In genomic region chr5:177553671-177554429, GRCh38 we compare ENCODE assay signal across 8 cellular contexts. TPM values are rescaled to one million over a fixed set of nuclear protein-coding genes. Genes with fewer than 3 reads are reported as not detected.
A peak's percentile ranks its signal among the peaks of the same experiment; 100 is the strongest.
DNase-seq lines count a peak whose midpoint lies in the region; ATAC-seq, FAIRE-seq and TF ChIP-seq lines count a peak whose summit lies in the region.

No MANE protein-coding gene starts in this region.

- H3K36me3 ChIP-seq in H1 (ENCODE audit: control insufficient read depth in 2 of 4, insufficient read depth in 4 of 4, low read length in 3 of 4) (peaks cover 0 to 20% (median 6%) of the 10 kb centered on the region in 4 experiments; a peak in 3 of 8 replicates), mucosa of descending colon (ENCODE audit: low read depth) (no peaks in the 10 kb centered on the region)

- no peak overlapping the region for H2BK15ac ChIP-seq in H1 (ENCODE audit: low read length)

- H3K56ac ChIP-seq in H1 (replicated peaks; ENCODE audit: insufficient read length, low read depth, low read length) = no peak overlapping the region

- peak overlapping the region; percentile 37; the same call in 1 of the 2 replicates for H2BK5ac ChIP-seq in H1 (ENCODE audit: low read depth, low read length)

- no peaks in the 10 kb centered on the region for H3K9me3 Mint-ChIP-seq in CD4-positive, alpha-beta T cell
- no peaks in the 10 kb centered on the region for H3K9me3 Mint-ChIP-seq in activated CD4-positive, alpha-beta T cell treated with anti-CD3 and anti-CD28 coated beads, Interleukin-2, amount 10 ng/mL, durations not matched to agents 7 days and 5 days
- H3K9me3 Mint-ChIP-seq in stimulated activated memory B cell treated with anti-CD40 and anti-IgM and Interleukin-4, amounts not matched to agents 10 μg/mL and 1 μg/mL and 100 μg/mL, for 72 hours = no peaks in the 10 kb centered on the region

- no peak for TF ChIP-seq POLR2A in H1 (IDR thresholded peaks at IDR 0.05; ENCODE audit: control extremely low read depth in 1 of 2, low read depth in 2 of 2, low read length in 2 of 2)

- H2BK12ac ChIP-seq in H1 (ENCODE audit: low read depth, low read length) = no peak overlapping the region

- no peak overlapping the region for H3K14ac ChIP-seq in H1 (ENCODE audit: insufficient read length)

- H2BK20ac ChIP-seq in H1 (ENCODE audit: low read length) = no peak overlapping the region

- ATAC-seq in CD4-positive, alpha-beta T cell (ENCODE audit: poor library complexity) = peak; percentile 32
- ATAC-seq in GM19455 (IDR thresholded peaks at IDR 0.05; ENCODE audit: unreplicated experiment) (peak; percentile 41), HG03520 (IDR thresholded peaks at IDR 0.05; ENCODE audit: unreplicated experiment) (peak; percentile 45), mucosa of descending colon (peak; percentile 66)
- ATAC-seq in stimulated activated memory B cell treated with anti-CD40 and anti-IgM and Interleukin-4, amounts not matched to agents 10 μg/mL and 1 μg/mL and 100 μg/mL, for 72 hours = peak; percentile 78

- peaks cover 46% of the 10 kb centered on the region for H3K4me1 Mint-ChIP-seq in CD4-positive, alpha-beta T cell (ENCODE audit: low read depth)
- peaks cover 50% of the 10 kb centered on the region for H3K4me1 Mint-ChIP-seq in activated CD4-positive, alpha-beta T cell treated with anti-CD3 and anti-CD28 coated beads, Interleukin-2, amount 10 ng/mL, durations not matched to agents 7 days and 5 days
- peaks cover 39% of the 10 kb centered on the region for H3K4me1 Mint-ChIP-seq in stimulated activated memory B cell treated with anti-CD40 and anti-IgM and Interleukin-4, amounts not matched to agents 10 μg/mL and 1 μg/mL and 100 μg/mL, for 72 hours

- H3K27ac ChIP-seq in CD4-positive, alpha-beta T cell (ENCODE audit: low read depth, low read length) = no peak overlapping the region
- peak overlapping the region; percentile 29; the same call in 1 of the 2 replicates for H3K27ac ChIP-seq in H1 (ENCODE audit: low read depth, low read length)

- H4K8ac ChIP-seq in H1 (ENCODE audit: extremely low read depth, insufficient read depth, low read length) = peak overlapping the region; percentile 84; the same call in 1 of the 2 replicates

- peaks cover 25% of the 10 kb centered on the region for H3K36me3 Mint-ChIP-seq in CD4-positive, alpha-beta T cell (ENCODE audit: low read depth)
- H3K36me3 Mint-ChIP-seq in activated CD4-positive, alpha-beta T cell treated with anti-CD3 and anti-CD28 coated beads, Interleukin-2, amount 10 ng/mL, durations not matched to agents 7 days and 5 days (ENCODE audit: low read depth) = peaks cover 24% of the 10 kb centered on the region
- peaks cover 7% of the 10 kb centered on the region for H3K36me3 Mint-ChIP-seq in stimulated activated memory B cell treated with anti-CD40 and anti-IgM and Interleukin-4, amounts not matched to agents 10 μg/mL and 1 μg/mL and 100 μg/mL, for 72 hours

- no peak overlapping the region for H2AK5ac ChIP-seq in H1 (ENCODE audit: low read depth, low read length)

- DNase-seq in CD4-positive, alpha-beta T cell = peak; percentile 7 to 58 (median 32)
- DNase-seq in activated CD4-positive, alpha-beta T cell treated with anti-CD3 and anti-CD28 coated beads, Interleukin-2, amount 10 ng/mL, durations not matched to agents 7 days and 5 days = peak; percentile 31
- DNase-seq in H1 (ENCODE audit: low read depth in 1 of 2, low spot score in 2 of 2) (peak in 1 of 2 experiments; percentile 63), mucosa of descending colon (peak; percentile 53 to 77 (median 76)), NCI-H2029 treated with DMSO at 0.1 percent for 48 hours (lab: John Stamatoyannopoulos, UW) (no peak)

- peak overlapping the region; percentile 29; the same call in 1 of the 2 replicates for H3K18ac ChIP-seq in H1 (ENCODE audit: extremely low read depth, low read length)

- H3K23me2 ChIP-seq in H1 (ENCODE audit: low read depth, low read length) = peaks cover 6% of the 10 kb centered on the region

- no peak overlapping the region for H2BK120ac ChIP-seq in H1 (replicated peaks; ENCODE audit: low read depth, low read length)

- WGBS in H1 (ENCODE audit: extremely low coverage in 1 of 2, insufficient coverage in 1 of 2, insufficient read length in 1 of 2, insufficient replicate concordance in 2 of 2, low coverage in 1 of 2, low lambda C conversion rate in 2 of 2, missing lambda C conversion rate in 1 of 2), 2 experiments = 4% methylated on average over 44 of the region's 72 CpGs; no CpG with 5 or more reads in 1 of the 2 experiments

- no peaks in the 10 kb centered on the region for H3K27me3 Mint-ChIP-seq in CD4-positive, alpha-beta T cell
- no peaks in the 10 kb centered on the region for H3K27me3 Mint-ChIP-seq in activated CD4-positive, alpha-beta T cell treated with anti-CD3 and anti-CD28 coated beads, Interleukin-2, amount 10 ng/mL, durations not matched to agents 7 days and 5 days
- no peaks in the 10 kb centered on the region for H3K27me3 Mint-ChIP-seq in stimulated activated memory B cell treated with anti-CD40 and anti-IgM and Interleukin-4, amounts not matched to agents 10 μg/mL and 1 μg/mL and 100 μg/mL, for 72 hours

- H3K4me1 ChIP-seq in H1 (replicated peaks in 1 of 4; ENCODE audit: control insufficient read depth in 3 of 4, insufficient read depth in 4 of 4, low read length in 3 of 4) (peaks cover 5 to 9% (median 7%) of the 10 kb centered on the region in 4 experiments), mucosa of descending colon (ENCODE audit: low read depth) (peaks cover 8% of the 10 kb centered on the region)

- no peak for FAIRE-seq in H1 (lab: Jason Lieb, UNC)

- CTCF ChIA-PET in CD4-positive, alpha-beta T cell (lab: Charles Lee) = no interaction called here
- CTCF ChIA-PET in activated CD4-positive, alpha-beta T cell treated with anti-CD3 and anti-CD28 coated beads, Interleukin-2, amount 10 ng/mL, durations not matched to agents 7 days and 5 days (lab: Charles Lee) = no interaction called here
- CTCF ChIA-PET in H1 (lab: Charles Lee; ENCODE audit: partially characterized antibody) = interaction anchor here (1.2 kb wide), 1 partner anchor 38 kb away, joined by 3 read pairs; no protein-coding TSS in a partner anchor

- H4K91ac ChIP-seq in H1 (replicated peaks; ENCODE audit: insufficient read length, low read length) = no peak overlapping the region

- no peak overlapping the region for H2AFZ ChIP-seq in H1 (ENCODE audit: low read length)

- H3K4ac ChIP-seq in H1 (replicated peaks; ENCODE audit: insufficient read length, low read depth, low read length) = no peak overlapping the region

- no peak for TF ChIP-seq RAD21 in H1 (IDR thresholded peaks at IDR 0.05 in 1 of 2, conservative IDR thresholded peaks at IDR 0.05 in 1 of 2; ENCODE audit: low read depth in 2 of 2, low read length in 2 of 2)

- intact Hi-C loops in CD4-positive, alpha-beta T cell (cut with DNase I, micrococcal nuclease) = loop anchor here in 1 of 2 experiments (2.0 to 5.0 kb wide), 4 partner anchors 37 to 648 kb away; partner anchors contain the start of genes B4GALT7, DDX41 and HNRNPAB
- intact Hi-C loops in mucosa of descending colon (cut with DNase I, micrococcal nuclease) = no loop called here

- peaks cover 3 to 47% of the 10 kb centered on the region in 2 experiments; a peak in 2 of 4 replicates for H3K79me2 ChIP-seq in H1 (ENCODE audit: control insufficient read depth in 1 of 2, insufficient read depth in 2 of 2, low read length in 2 of 2)

- peaks cover 8 to 18% of the 10 kb centered on the region in 2 experiments for H4K20me1 ChIP-seq in H1 (replicated peaks in 1 of 2; ENCODE audit: control insufficient read depth in 1 of 2, insufficient read depth in 2 of 2, low read length in 2 of 2)

- H3K4me3 ChIP-seq in H1 (ENCODE audit: extremely low read depth in 1 of 4, insufficient read depth in 2 of 4, low read depth in 3 of 4, low read length in 4 of 4) (peak overlapping the region; percentile 68 to 86 (median 82)), mucosa of descending colon (peak overlapping the region; percentile 86)

- TF ChIP-seq CTCF in CD4-positive, alpha-beta T cell (IDR thresholded peaks at IDR 0.05) = no peak
- TF ChIP-seq CTCF in H1 (IDR thresholded peaks at IDR 0.05; ENCODE audit: control extremely low read depth in 1 of 3, insufficient read depth in 1 of 3, low read depth in 1 of 3, low read length in 3 of 3) (no peak), mucosa of descending colon (IDR thresholded peaks at IDR 0.05) (no peak)

- peak overlapping the region; percentile 35 for H4K5ac ChIP-seq in H1 (ENCODE audit: insufficient read length, low read depth, low read length)

- POLR2A ChIA-PET in CD4-positive, alpha-beta T cell (lab: Charles Lee) = no interaction called here
- POLR2A ChIA-PET in activated CD4-positive, alpha-beta T cell treated with anti-CD3 and anti-CD28 coated beads, Interleukin-2, amount 10 ng/mL, durations not matched to agents 7 days and 5 days (lab: Charles Lee) = no interaction called here
- POLR2A ChIA-PET in H1 (lab: Charles Lee; ENCODE audit: partially characterized antibody) = interaction anchor here (0.6 to 2.6 kb wide), 9 partner anchors 9 to 252 kb away, joined by 3 to 10 read pairs (median 3); partner anchors contain the start of genes B4GALT7, DDX41 and DOK3

- no peaks in the 10 kb centered on the region for H3K27me3 ChIP-seq in CD4-positive, alpha-beta T cell (ENCODE audit: control insufficient read depth, insufficient read depth, low read length)
- no peaks in the 10 kb centered on the region for H3K27me3 ChIP-seq in H1 (replicated peaks in 1 of 4; ENCODE audit: control insufficient read depth in 3 of 4, extremely low read depth in 1 of 4, insufficient read depth in 3 of 4, low read length in 3 of 4)

- peaks cover 7% of the 10 kb centered on the region for H3K79me1 ChIP-seq in H1 (ENCODE audit: low read depth, low read length)

- no peak overlapping the region for H3K23ac ChIP-seq in H1 (ENCODE audit: insufficient read length)

- peak overlapping the region; percentile 86 for H3K4me3 Mint-ChIP-seq in CD4-positive, alpha-beta T cell
- peak overlapping the region; percentile 75 for H3K4me3 Mint-ChIP-seq in activated CD4-positive, alpha-beta T cell treated with anti-CD3 and anti-CD28 coated beads, Interleukin-2, amount 10 ng/mL, durations not matched to agents 7 days and 5 days
- peak overlapping the region; percentile 77 for H3K4me3 Mint-ChIP-seq in stimulated activated memory B cell treated with anti-CD40 and anti-IgM and Interleukin-4, amounts not matched to agents 10 μg/mL and 1 μg/mL and 100 μg/mL, for 72 hours

- H3K4me2 ChIP-seq in H1 (ENCODE audit: insufficient read depth in 1 of 2, low read depth in 2 of 2, low read length in 2 of 2) = peak overlapping the region; percentile 68 to 82

- peak overlapping the region; percentile 71 for H3K27ac Mint-ChIP-seq in CD4-positive, alpha-beta T cell
- H3K27ac Mint-ChIP-seq in activated CD4-positive, alpha-beta T cell treated with anti-CD3 and anti-CD28 coated beads, Interleukin-2, amount 10 ng/mL, durations not matched to agents 7 days and 5 days = peak overlapping the region; percentile 13
- peak overlapping the region; percentile 84 for H3K27ac Mint-ChIP-seq in stimulated activated memory B cell treated with anti-CD40 and anti-IgM and Interleukin-4, amounts not matched to agents 10 μg/mL and 1 μg/mL and 100 μg/mL, for 72 hours

- H3K9me3 ChIP-seq in CD4-positive, alpha-beta T cell (ENCODE audit: control insufficient read depth, low read length) = no peaks in the 10 kb centered on the region
- H3K9me3 ChIP-seq in H1 (ENCODE audit: insufficient read depth in 2 of 2, low read depth in 1 of 2, low read length in 1 of 2) (no peaks in the 10 kb centered on the region), mucosa of descending colon (no peaks in the 10 kb centered on the region)

- no peak for TF ChIP-seq EP300 in H1 (IDR thresholded peaks at IDR 0.05; ENCODE audit: borderline replicate concordance in 1 of 2, low read depth in 2 of 2, low read length in 2 of 2)

- peak overlapping the region; percentile 69 to 95 (median 82) for H3K9ac ChIP-seq in H1 (replicated peaks in 1 of 4; ENCODE audit: extremely low read depth in 1 of 4, low read depth in 3 of 4, low read length in 3 of 4)

RNA-seq across cellular contexts. Expression of gene FAM193B, which starts 0.5 kb away (rescaled TPM):
- total RNA-seq in CD4-positive, alpha-beta T cell = 100 to 1,000 TPM; 150 to 155 TPM
- total RNA-seq in activated CD4-positive, alpha-beta T cell treated with anti-CD3 and anti-CD28 coated beads, Interleukin-2, amount 10 ng/mL, durations not matched to agents 7 days and 5 days = 100 to 1,000 TPM; 102 to 120 TPM
- 69.8 and 75.2 TPM in 2 replicates for total RNA-seq in H1 (2021; fragmentation: NEBNext Ultra II Directional; extraction: Animal tissue kit (Norgen Biotek cat#: 25700))
- polyA plus RNA-seq in H1 (2011; rRNA removed) = 49.9 and 91.8 TPM in 2 replicates
- 70.5 TPM for polyA plus RNA-seq in H1 (2011; cell fraction: cytosol; rRNA removed)
- polyA plus RNA-seq in H1 (2011; cell fraction: nucleus; rRNA removed) = 384 TPM
- polyA plus RNA-seq in H1 (2012, experiment 1 of 2) = 57.7 to 86.6 TPM (median 81.0 TPM) in 4 replicates
- polyA plus RNA-seq in H1 (2012, experiment 2 of 2) = 67.9 TPM
- polyA plus RNA-seq in H1 (2013, experiment 1 of 2) = 59.7 TPM
- 54.0 TPM for polyA plus RNA-seq in H1 (2013, experiment 2 of 2)
- 23.4 and 37.6 TPM in 2 replicates for polyA minus RNA-seq in H1 (2011; rRNA and poly(A)+ RNA removed)
- 34.4 TPM for polyA minus RNA-seq in H1 (2011; cell fraction: cytosol; rRNA and poly(A)+ RNA removed)
- polyA minus RNA-seq in H1 (2011; cell fraction: nucleus; rRNA and poly(A)+ RNA removed) = 53.4 TPM
- total RNA-seq in mucosa of descending colon = 10 to 100 TPM; 57.7 to 83.9 (median 75.2) TPM

RNA-seq across cellular contexts. Expression of gene DDX41, which starts 37.1 kb away (rescaled TPM):
- total RNA-seq in CD4-positive, alpha-beta T cell = 10 to 100 TPM; 49.6 to 49.7 TPM
- 100 to 1,000 TPM; 106 to 118 TPM for total RNA-seq in activated CD4-positive, alpha-beta T cell treated with anti-CD3 and anti-CD28 coated beads, Interleukin-2, amount 10 ng/mL, durations not matched to agents 7 days and 5 days
- 101 and 102 TPM in 2 replicates for total RNA-seq in H1 (2021; fragmentation: NEBNext Ultra II Directional; extraction: Animal tissue kit (Norgen Biotek cat#: 25700))
- polyA plus RNA-seq in H1 (2011; rRNA removed) = 135 and 187 TPM in 2 replicates
- 198 TPM for polyA plus RNA-seq in H1 (2011; cell fraction: cytosol; rRNA removed)
- 361 TPM for polyA plus RNA-seq in H1 (2011; cell fraction: nucleus; rRNA removed)
- polyA plus RNA-seq in H1 (2012, experiment 1 of 2) = 72.1 to 148 TPM (median 142 TPM) in 4 replicates
- 81.7 TPM for polyA plus RNA-seq in H1 (2012, experiment 2 of 2)
- polyA plus RNA-seq in H1 (2013, experiment 1 of 2) = 72.4 TPM
- polyA plus RNA-seq in H1 (2013, experiment 2 of 2) = 70.9 TPM
- polyA minus RNA-seq in H1 (2011; rRNA and poly(A)+ RNA removed) = 105 and 106 TPM in 2 replicates
- 142 TPM for polyA minus RNA-seq in H1 (2011; cell fraction: cytosol; rRNA and poly(A)+ RNA removed)
- polyA minus RNA-seq in H1 (2011; cell fraction: nucleus; rRNA and poly(A)+ RNA removed) = 80.9 TPM
- total RNA-seq in mucosa of descending colon = 10 to 100 TPM; 65.3 to 79.2 (median 79.0) TPM

RNA-seq across cellular contexts. Expression of gene TMED9, which starts 38.2 kb away (rescaled TPM):
- total RNA-seq in CD4-positive, alpha-beta T cell = 10 to 100 TPM; 42.7 to 47.8 TPM
- 100 to 1,000 TPM in 1 of 2 experiments, 10 to 100 TPM in 1; 94.0 to 105 TPM for total RNA-seq in activated CD4-positive, alpha-beta T cell treated with anti-CD3 and anti-CD28 coated beads, Interleukin-2, amount 10 ng/mL, durations not matched to agents 7 days and 5 days
- 156 and 160 TPM in 2 replicates for total RNA-seq in H1 (2021; fragmentation: NEBNext Ultra II Directional; extraction: Animal tissue kit (Norgen Biotek cat#: 25700))
- polyA plus RNA-seq in H1 (2011; rRNA removed) = 130 and 141 TPM in 2 replicates
- 185 TPM for polyA plus RNA-seq in H1 (2011; cell fraction: cytosol; rRNA removed)
- 119 TPM for polyA plus RNA-seq in H1 (2011; cell fraction: nucleus; rRNA removed)
- 124 to 218 TPM (median 205 TPM) in 4 replicates for polyA plus RNA-seq in H1 (2012, experiment 1 of 2)
- 162 TPM for polyA plus RNA-seq in H1 (2012, experiment 2 of 2)
- polyA plus RNA-seq in H1 (2013, experiment 1 of 2) = 141 TPM
- 178 TPM for polyA plus RNA-seq in H1 (2013, experiment 2 of 2)
- polyA minus RNA-seq in H1 (2011; rRNA and poly(A)+ RNA removed) = 187 and 190 TPM in 2 replicates
- 74.6 TPM for polyA minus RNA-seq in H1 (2011; cell fraction: cytosol; rRNA and poly(A)+ RNA removed)
- polyA minus RNA-seq in H1 (2011; cell fraction: nucleus; rRNA and poly(A)+ RNA removed) = 46.5 TPM
- 100 to 1,000 TPM; 105 to 195 (median 126) TPM for total RNA-seq in mucosa of descending colon

RNA-seq across cellular contexts. Expression of gene DOK3, which starts 44.2 kb away (rescaled TPM):
- 1 to 10 TPM; 1.3 to 1.4 TPM for total RNA-seq in CD4-positive, alpha-beta T cell
- 1 to 10 TPM; 2.9 to 3.9 TPM for total RNA-seq in activated CD4-positive, alpha-beta T cell treated with anti-CD3 and anti-CD28 coated beads, Interleukin-2, amount 10 ng/mL, durations not matched to agents 7 days and 5 days
- 6.4 and 8.6 TPM in 2 replicates for total RNA-seq in H1 (2021; fragmentation: NEBNext Ultra II Directional; extraction: Animal tissue kit (Norgen Biotek cat#: 25700))
- 4.2 and 6.3 TPM in 2 replicates for polyA plus RNA-seq in H1 (2011; rRNA removed)
- polyA plus RNA-seq in H1 (2011; cell fraction: cytosol; rRNA removed) = 4.7 TPM
- polyA plus RNA-seq in H1 (2011; cell fraction: nucleus; rRNA removed) = 28.3 TPM
- 5.7 to 10.5 TPM (median 6.6 TPM) in 4 replicates for polyA plus RNA-seq in H1 (2012, experiment 1 of 2)
- 3.0 TPM for polyA plus RNA-seq in H1 (2012, experiment 2 of 2)
- 5.7 TPM for polyA plus RNA-seq in H1 (2013, experiment 1 of 2)
- 5.5 TPM for polyA plus RNA-seq in H1 (2013, experiment 2 of 2)
- 1.3 and 3.3 TPM in 2 replicates for polyA minus RNA-seq in H1 (2011; rRNA and poly(A)+ RNA removed)
- 0.73 TPM for polyA minus RNA-seq in H1 (2011; cell fraction: cytosol; rRNA and poly(A)+ RNA removed)
- polyA minus RNA-seq in H1 (2011; cell fraction: nucleus; rRNA and poly(A)+ RNA removed) = 7.3 TPM
- total RNA-seq in mucosa of descending colon = 10 to 100 TPM in 1 of 3 donors, 1 to 10 TPM in 2; 3.7 to 10.3 (median 8.4) TPM

RNA-seq across cellular contexts. Expression of gene B4GALT7, which starts 46.1 kb away (rescaled TPM):
- total RNA-seq in CD4-positive, alpha-beta T cell = 10 to 100 TPM; 31.1 to 33.8 TPM
- 10 to 100 TPM; 20.3 to 20.5 TPM for total RNA-seq in activated CD4-positive, alpha-beta T cell treated with anti-CD3 and anti-CD28 coated beads, Interleukin-2, amount 10 ng/mL, durations not matched to agents 7 days and 5 days
- 17.3 and 18.7 TPM in 2 replicates for total RNA-seq in H1 (2021; fragmentation: NEBNext Ultra II Directional; extraction: Animal tissue kit (Norgen Biotek cat#: 25700))
- 31.9 and 38.1 TPM in 2 replicates for polyA plus RNA-seq in H1 (2011; rRNA removed)
- polyA plus RNA-seq in H1 (2011; cell fraction: cytosol; rRNA removed) = 20.5 TPM
- polyA plus RNA-seq in H1 (2011; cell fraction: nucleus; rRNA removed) = 31.9 TPM
- polyA plus RNA-seq in H1 (2012, experiment 1 of 2) = 11.0 to 19.8 TPM (median 17.2 TPM) in 4 replicates
- polyA plus RNA-seq in H1 (2012, experiment 2 of 2) = 15.4 TPM
- 18.9 TPM for polyA plus RNA-seq in H1 (2013, experiment 1 of 2)
- polyA plus RNA-seq in H1 (2013, experiment 2 of 2) = 18.5 TPM
- polyA minus RNA-seq in H1 (2011; rRNA and poly(A)+ RNA removed) = 8.7 and 14.8 TPM in 2 replicates
- polyA minus RNA-seq in H1 (2011; cell fraction: cytosol; rRNA and poly(A)+ RNA removed) = 12.3 TPM
- 21.8 TPM for polyA minus RNA-seq in H1 (2011; cell fraction: nucleus; rRNA and poly(A)+ RNA removed)
- 10 to 100 TPM; 19.3 to 21.5 (median 19.4) TPM for total RNA-seq in mucosa of descending colon

Comparison
In these comparisons a context has a peak if more than half of its experiments do, and no peak if none do; other contexts are left out.
1. H3K27ac Mint-ChIP-seq: peak in every context shown above with its lines; median percentile 84 in stimulated activated memory B cell treated with anti-CD40 and anti-IgM and Interleukin-4, amounts not matched to agents 10 μg/mL and 1 μg/mL and 100 μg/mL, for 72 hours; 71 in CD4-positive, alpha-beta T cell; 13 in activated CD4-positive, alpha-beta T cell treated with anti-CD3 and anti-CD28 coated beads, Interleukin-2, amount 10 ng/mL, durations not matched to agents 7 days and 5 days.